8 cellular contexts compared by ENCODE assay signal in the genomic region with DNA sequence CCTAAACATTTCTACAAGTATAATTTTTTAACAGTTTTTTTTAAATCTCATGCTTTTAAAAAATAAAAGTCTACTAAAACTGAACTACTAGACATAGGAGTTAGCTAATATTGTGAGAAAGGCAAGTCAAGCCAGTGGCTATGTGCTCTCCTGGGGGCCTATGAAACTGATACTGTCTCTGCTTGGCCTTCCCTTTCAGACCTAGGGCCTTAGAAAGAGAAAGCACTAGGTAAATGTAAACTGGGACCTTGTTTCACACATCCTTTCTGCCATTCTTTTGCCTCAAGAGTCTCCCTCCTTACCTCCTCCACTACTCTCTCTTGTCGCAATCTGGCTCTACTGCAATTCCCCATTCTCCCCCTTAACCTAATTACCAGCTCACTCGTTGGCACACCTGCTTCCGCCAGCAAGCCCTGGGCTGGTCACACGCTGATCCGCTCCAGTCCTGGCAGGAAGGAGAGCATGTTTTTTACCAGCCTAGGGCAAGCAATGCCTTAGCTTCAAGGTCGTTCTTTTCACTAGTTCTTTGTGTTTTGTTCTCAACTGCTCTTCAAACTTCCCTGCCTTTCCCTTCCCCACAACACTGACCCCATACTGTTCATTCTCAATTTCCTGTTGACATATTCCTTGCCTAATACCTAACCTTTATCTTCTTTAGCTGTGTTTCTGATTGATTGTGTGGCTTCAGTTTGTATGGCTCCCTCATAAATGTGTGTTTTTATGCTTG. TPM values are rescaled to one million over a fixed set of nuclear protein-coding genes. Genes with fewer than 3 reads are reported as not detected.
A peak's percentile ranks its signal among the peaks of the same experiment; 100 is the strongest.
DNase-seq lines count a peak whose midpoint lies in the region; ATAC-seq and TF ChIP-seq lines count a peak whose summit lies in the region.

No MANE protein-coding gene starts in this region.

- no peaks in the 10 kb centered on the region for H3K36me3 Mint-ChIP-seq in brain
- H3K36me3 Mint-ChIP-seq in nephron progenitor cell (ENCODE audit: low read depth): peaks cover 21% of the 10 kb centered on the region

- H3K9me3 Mint-ChIP-seq in brain: no peaks in the 10 kb centered on the region
- H3K9me3 Mint-ChIP-seq in nephron progenitor cell: no peaks in the 10 kb centered on the region

- H3K27ac Mint-ChIP-seq in brain (peak overlapping the region in 3 of 5 experiments; percentile 8 to 42 (median 17)), nephron progenitor cell (peak overlapping the region; percentile 41)

- H3K27me3 Mint-ChIP-seq in brain (no peaks in the 10 kb centered on the region), nephron progenitor cell (ENCODE audit: low read depth, poor library complexity) (no peaks in the 10 kb centered on the region)

- DNase-seq in COLO829 (ENCODE audit: low spot score) (peak; percentile 33), nephron progenitor cell (no peak), NOMO-1 treated with dmso at 0.1 percent for 144 hours (lab: John Stamatoyannopoulos, UW; ENCODE audit: unreplicated experiment) (no peak), NCI-H1930 (lab: John Stamatoyannopoulos, UW) (no peak)
- DNase-seq in activated T-cell treated with anti-CD3 and anti-CD28 coated beads, Interleukin-2, amount 50 U/mL, for 48 hours: no peak

- ATAC-seq in GM19467 (IDR thresholded peaks at IDR 0.05; ENCODE audit: unreplicated experiment) (peak; percentile 99), HG03432 (IDR thresholded peaks at IDR 0.05; ENCODE audit: unreplicated experiment) (peak; percentile 100)

- H3K4me1 Mint-ChIP-seq in brain (peaks cover 7% of the 10 kb centered on the region), nephron progenitor cell (no peaks in the 10 kb centered on the region)

- no peak overlapping the region for H3K4me3 Mint-ChIP-seq in brain
- H3K4me3 Mint-ChIP-seq in nephron progenitor cell: no peak overlapping the region

- TF ChIP-seq CTCF in brain (conservative IDR thresholded peaks at IDR 0.05) (no peak), nephron progenitor cell (IDR thresholded peaks at IDR 0.05) (no peak)

RNA-seq across cellular contexts. Expression of a gene that starts 23.1 kb away (rescaled TPM):
- polyA plus RNA-seq in brain (ENCODE audit: insufficient read depth, low read depth, low replicate concordance): 5.4 TPM
